1 cellular context compared by ENCODE assay signal in genomic region chr11:12800032-12800671, GRCh38.
TF ChIP-seq lines count a peak whose summit lies in the region.

No MANE protein-coding gene starts in this region.

TF ChIP-seq in HepG2, 621 proteins besides CTCF, POLR2A, EP300 and RAD21 (continued from another document):
- TF ChIP-seq GATAD2A (CRISPR knock-in tag; IDR thresholded peaks at IDR 0.05) (peak; percentile 46; the same call in 1 of the 2 replicates), FOXA1 (IDR thresholded peaks at IDR 0.05) (no peak), FOXA1 (CRISPR knock-in tag; IDR thresholded peaks at IDR 0.05) (peak; percentile 16; the same call in 1 of the 2 replicates), ZNF747 (CRISPR knock-in tag; IDR thresholded peaks at IDR 0.05; ENCODE audit: borderline replicate concordance) (no peak), ARID5B (CRISPR knock-in tag; IDR thresholded peaks at IDR 0.05) (no peak; the same call in 1 of the 2 replicates), TBX3 (IDR thresholded peaks at IDR 0.05; ENCODE audit: borderline replicate concordance) (peak; percentile 44; the same call in 1 of the 2 replicates), ZFX (CRISPR knock-in tag; IDR thresholded peaks at IDR 0.05; ENCODE audit: low read depth) (no peak), PATZ1 (CRISPR knock-in tag; IDR thresholded peaks at IDR 0.05) (peak; percentile 38; the same call in 1 of the 2 replicates), SOX5 (CRISPR knock-in tag; IDR thresholded peaks at IDR 0.05; ENCODE audit: borderline replicate concordance) (peak; percentile 8; the same call in 1 of the 2 replicates), ZBTB49 (CRISPR knock-in tag; IDR thresholded peaks at IDR 0.05; ENCODE audit: borderline replicate concordance) (no peak), ATF7-NPFF (CRISPR knock-in tag; IDR thresholded peaks at IDR 0.05; ENCODE audit: low read depth) (no peak), HOMEZ (CRISPR knock-in tag; IDR thresholded peaks at IDR 0.05; ENCODE audit: low read depth) (0 out of 2 replicates have a peak, but pooled peaks have one; percentile 12), ZBTB46 (CRISPR knock-in tag; IDR thresholded peaks at IDR 0.05; ENCODE audit: borderline replicate concordance) (no peak), GATAD1 (CRISPR knock-in tag; IDR thresholded peaks at IDR 0.05) (no peak), ZNF816 (CRISPR knock-in tag; IDR thresholded peaks at IDR 0.05; ENCODE audit: borderline replicate concordance) (no peak), GLMP (CRISPR knock-in tag; IDR thresholded peaks at IDR 0.05; ENCODE audit: borderline replicate concordance) (no peak), LBX2 (CRISPR knock-in tag; IDR thresholded peaks at IDR 0.05; ENCODE audit: borderline replicate concordance) (no peak), MBD4 (IDR thresholded peaks at IDR 0.05; ENCODE audit: borderline replicate concordance, low read length) (no peak), ASH2L (IDR thresholded peaks at IDR 0.05; ENCODE audit: insufficient read length, low read depth, low read length) (peak; percentile 56), FOXA3 (CRISPR knock-in tag; IDR thresholded peaks at IDR 0.05) (peak; percentile 38; the same call in 1 of the 2 replicates), HNF1B (CRISPR knock-in tag; IDR thresholded peaks at IDR 0.05) (0 out of 2 replicates have a peak, but pooled peaks have one; percentile 14), ZFP36 (IDR thresholded peaks at IDR 0.05; ENCODE audit: borderline replicate concordance, low read depth, low read length, partially characterized antibody) (no peak), TFDP1 (CRISPR knock-in tag; IDR thresholded peaks at IDR 0.05; ENCODE audit: borderline replicate concordance) (no peak), ARID3A (IDR thresholded peaks at IDR 0.05; ENCODE audit: low read depth, low read length) (peak; percentile 53; the same call in 1 of the 2 replicates), FOSL2 (CRISPR knock-in tag; IDR thresholded peaks at IDR 0.05) (peak; percentile 87), THAP7 (CRISPR knock-in tag; IDR thresholded peaks at IDR 0.05) (no peak), HNRNPH1 (optimal IDR thresholded peaks at IDR 0.05; ENCODE audit: low read depth, low read length) (no peak), CCDC6 (CRISPR knock-in tag; IDR thresholded peaks at IDR 0.05) (no peak), MAFF (IDR thresholded peaks at IDR 0.05; ENCODE audit: low read depth, low read length) (0 out of 2 replicates have a peak, but pooled peaks have one; percentile 17), ZNF644 (CRISPR knock-in tag; IDR thresholded peaks at IDR 0.05; ENCODE audit: low read depth) (0 out of 2 replicates have a peak, but pooled peaks have one; percentile 36), TBX2 (CRISPR knock-in tag; IDR thresholded peaks at IDR 0.05; ENCODE audit: borderline replicate concordance) (0 out of 2 replicates have a peak, but pooled peaks have one; percentile 56)
TF ChIP-seq in HepG2: peak in this region for 21.
